20 cellular contexts compared by ENCODE assay signal in genomic region chr4:167883271-167883670, GRCh38.
A peak's percentile ranks its signal among the peaks of the same experiment; 100 is the strongest.
DNase-seq lines count a peak whose midpoint lies in the region; ATAC-seq, FAIRE-seq and TF ChIP-seq lines count a peak whose summit lies in the region.
"Had no signal": no experiment of that assay in that cellular context is flagged by ENCODE, and none has a peak within 500 bp of the region (broad histone marks: within the 10 kb centered on the region; RNA-seq: fewer than 3 reads in every experiment).

No MANE protein-coding gene starts in this region.

- no peak for ATAC-seq in GM19463 (IDR thresholded peaks at IDR 0.05; ENCODE audit: unreplicated experiment)
- ATAC-seq: A549, HCT116 had no signal

- H3K18ac ChIP-seq in H9 (ENCODE audit: insufficient read length, low read depth, low read length) = no peak overlapping the region

- H3K23ac ChIP-seq in H9 (ENCODE audit: insufficient read length, low read depth, low read length) = no peak overlapping the region

- peaks cover 10 to 13% of the 10 kb centered on the region in 2 experiments for H3K9me3 Mint-ChIP-seq in H9
- H3K9me3 Mint-ChIP-seq in astrocyte (ENCODE audit: unreplicated experiment) = peaks cover 1% of the 10 kb centered on the region
- H3K9me3 Mint-ChIP-seq: IgD-negative memory B cell had no signal

- no peaks in the 10 kb centered on the region for H3K79me2 ChIP-seq in ACC112 (ENCODE audit: control insufficient read depth, insufficient read depth, low read length, unreplicated experiment)
- no peaks in the 10 kb centered on the region for H3K79me2 ChIP-seq in H9 (ENCODE audit: insufficient read depth, low read length)
- no peaks in the 10 kb centered on the region for H3K79me2 ChIP-seq in astrocyte (ENCODE audit: insufficient read depth, low read length)

- peaks cover 26 to 34% of the 10 kb centered on the region in 2 experiments for H3K4me1 Mint-ChIP-seq in H9
- H3K4me1 Mint-ChIP-seq in astrocyte (ENCODE audit: low read depth, unreplicated experiment) = peaks cover 16% of the 10 kb centered on the region
- H3K4me1 Mint-ChIP-seq: CD4-positive, alpha-beta memory T cell; IgD-negative memory B cell had no signal

- no peak overlapping the region for H3K4ac ChIP-seq in H9 (ENCODE audit: low read depth, low read length)

- no peaks in the 10 kb centered on the region for H3K23me2 ChIP-seq in H9 (ENCODE audit: insufficient read length, low read depth, low read length, poor library complexity, severe bottlenecking)

- no peak for DNase-seq in H9
- DNase-seq in astrocyte (ENCODE audit: low read depth) = peak; percentile 6
- DNase-seq in left kidney (ENCODE audit: low read depth, low spot score) = peak; percentile 18
- no peak for DNase-seq in stimulated activated CD4-positive, alpha-beta T cell treated with anti-CD3 and anti-CD28 coated beads, Interleukin-1b, Interleukin-23, amount 100 ng/mL, for 48 hours
- no peak for DNase-seq in 8988T
- DNase-seq: CD4-positive, alpha-beta memory T cell; Kasumi-1; NCI-H1092 treated with DMSO at 0.1 percent for 48 hours; NCI-H146; NCI-H2029 treated with DMSO at 0.1 percent for 48 hours; NCI-H2171 treated with DMSO at 0.1 percent for 48 hours; NCI-H446 treated with DMSO at 0.1 percent for 48 hours; OCI-M1; Right ventricle myocardium superior had no signal

- no peak overlapping the region for H3K14ac ChIP-seq in H9 (ENCODE audit: insufficient read depth, low read length)

- peak overlapping the region; percentile 68; the same call in 1 of the 2 replicates for H2BK15ac ChIP-seq in H9 (ENCODE audit: low read depth, low read length)

- H2BK20ac ChIP-seq in H9 (ENCODE audit: low read depth, low read length, poor library complexity, severe bottlenecking) = no peak overlapping the region

- no CpG with 5 or more reads among the region's 1 CpG for WGBS in H9 (ENCODE audit: extremely low coverage, insufficient read length, low lambda C conversion rate)

- no peak for TF ChIP-seq CTCF in H9 (conservative IDR thresholded peaks at IDR 0.05)
- no peak for TF ChIP-seq CTCF in astrocyte (IDR thresholded peaks at IDR 0.05; ENCODE audit: insufficient read depth, low read depth, low read length)

- no peak overlapping the region for H4K8ac ChIP-seq in H9 (replicated peaks; ENCODE audit: insufficient read length, low read depth, low read length)

- FAIRE-seq in astrocyte (lab: Jason Lieb, UNC) = no peak
- FAIRE-seq: A549 had no signal

- peaks cover 9% of the 10 kb centered on the region for H3K9me3 ChIP-seq in H9 (ENCODE audit: control insufficient read depth, low read depth, low read length)
- no peaks in the 10 kb centered on the region for H3K9me3 ChIP-seq in astrocyte (ENCODE audit: insufficient read depth, low read depth, low read length)
- H3K9me3 ChIP-seq: A549 had no signal

- H3K4me3 Mint-ChIP-seq in H9 (no peak overlapping the region), astrocyte (ENCODE audit: unreplicated experiment) (no peak overlapping the region)
- H3K4me3 Mint-ChIP-seq: CD4-positive, alpha-beta memory T cell; IgD-negative memory B cell had no signal

- H3K79me1 ChIP-seq in H9 (ENCODE audit: insufficient read depth, low read depth, low read length, poor library complexity, severe bottlenecking) = no peaks in the 10 kb centered on the region

- no peak overlapping the region for H3K4me3 ChIP-seq in ACC112 (ENCODE audit: low read depth, low read length)
- H3K4me3 ChIP-seq in astrocyte (ENCODE audit: insufficient read depth, low read depth, low read length) = no peak overlapping the region
- H3K4me3 ChIP-seq: A549, BLaER1 had no signal

- H3K36me3 ChIP-seq in ACC112 (ENCODE audit: insufficient read depth, low read length) (no peaks in the 10 kb centered on the region), astrocyte (ENCODE audit: insufficient read depth, low read length) (no peaks in the 10 kb centered on the region)
- H3K36me3 ChIP-seq: BLaER1 had no signal

- no peak overlapping the region for H2BK12ac ChIP-seq in H9 (ENCODE audit: insufficient read length, low read depth, low read length)

- H3K27me3 ChIP-seq in ACC112 (ENCODE audit: insufficient read depth, low read length) (no peaks in the 10 kb centered on the region), H9 (ENCODE audit: insufficient read depth, low read length) (no peaks in the 10 kb centered on the region), astrocyte (ENCODE audit: insufficient read depth, low read length) (no peaks in the 10 kb centered on the region)
- H3K27me3 ChIP-seq: BLaER1 had no signal

- H3K36me3 Mint-ChIP-seq in H9 (ENCODE audit: insufficient read depth in 1 of 3, low read depth in 3 of 3) (peaks cover 7 to 12% (median 9%) of the 10 kb centered on the region in 3 experiments), astrocyte (ENCODE audit: low read depth, unreplicated experiment) (peaks cover 2% of the 10 kb centered on the region)
- H3K36me3 Mint-ChIP-seq: CD4-positive, alpha-beta memory T cell; IgD-negative memory B cell had no signal

- no peak overlapping the region for H3K56ac ChIP-seq in H9 (ENCODE audit: insufficient read length, low read depth, low read length)

- no peak overlapping the region for H2BK120ac ChIP-seq in H9 (ENCODE audit: low read depth, low read length, poor library complexity, severe bottlenecking)

- no peak overlapping the region for H3K9ac ChIP-seq in H9 (ENCODE audit: extremely low read depth, insufficient read length, low read length)
- no peak overlapping the region for H3K9ac ChIP-seq in astrocyte (ENCODE audit: low read length)
- H3K9ac ChIP-seq: BLaER1 had no signal

- H4K20me1 ChIP-seq in H9 (ENCODE audit: control insufficient read depth, insufficient read depth, insufficient read length) (no peaks in the 10 kb centered on the region), astrocyte (ENCODE audit: insufficient read depth, low read length) (no peaks in the 10 kb centered on the region)
- H4K20me1 ChIP-seq: BLaER1 had no signal

- H3K4me2 ChIP-seq in H9 (ENCODE audit: insufficient read depth, insufficient read length, low read length) = no peak overlapping the region
- H3K4me2 ChIP-seq in astrocyte (ENCODE audit: low read length) = no peak overlapping the region
- H3K4me2 ChIP-seq: A549, BLaER1 had no signal

- peaks cover 9% of the 10 kb centered on the region for H3K4me1 ChIP-seq in ACC112 (ENCODE audit: control insufficient read depth, insufficient read depth, low read length, unreplicated experiment)
- no peaks in the 10 kb centered on the region for H3K4me1 ChIP-seq in H9 (ENCODE audit: insufficient read depth, low read length)
- no peaks in the 10 kb centered on the region for H3K4me1 ChIP-seq in astrocyte (ENCODE audit: insufficient read depth, low read length)
- H3K4me1 ChIP-seq: A549, BLaER1 had no signal

- no peak overlapping the region for H4K91ac ChIP-seq in H9 (ENCODE audit: insufficient read length, low read depth, low read length)

- H3K27me3 Mint-ChIP-seq in H9 (ENCODE audit: low read depth) (peaks cover 1% of the 10 kb centered on the region; the same call in 1 of the 2 replicates), astrocyte (ENCODE audit: low read depth, unreplicated experiment) (peaks cover 5% of the 10 kb centered on the region)
- H3K27me3 Mint-ChIP-seq: CD4-positive, alpha-beta memory T cell; IgD-negative memory B cell had no signal

- H2BK5ac ChIP-seq in H9 (ENCODE audit: insufficient read length, low read length) = no peak overlapping the region

- H3K27ac ChIP-seq in ACC112 (ENCODE audit: low read depth, low read length) (no peak overlapping the region), H9 (ENCODE audit: insufficient read length, low read depth, low read length) (no peak overlapping the region), astrocyte (ENCODE audit: low read depth, low read length) (no peak overlapping the region)
- H3K27ac ChIP-seq: A549, BLaER1 had no signal

- H2AFZ ChIP-seq in ACC112 (ENCODE audit: low read length, unreplicated experiment) (peak overlapping the region; percentile 61), H9 (ENCODE audit: low read length) (no peak overlapping the region), astrocyte (ENCODE audit: low read depth, low read length) (no peak overlapping the region)

- H3T11ph ChIP-seq in H9 (ENCODE audit: low read length) = no peak overlapping the region

- no peak overlapping the region for H4K5ac ChIP-seq in H9 (ENCODE audit: insufficient read length, low read depth, low read length)

- H3K27ac Mint-ChIP-seq in H9 (no peak overlapping the region), astrocyte (ENCODE audit: unreplicated experiment) (no peak overlapping the region)
- H3K27ac Mint-ChIP-seq: CD4-positive, alpha-beta memory T cell; IgD-negative memory B cell had no signal

- H2AK5ac ChIP-seq in H9 (ENCODE audit: insufficient read length, low read length) = no peak overlapping the region

Comparison
In these comparisons a context has a peak if more than half of its experiments do, and no peak if none do; other contexts are left out.
1. DNase-seq: peak in astrocyte (single experiment) and left kidney (single experiment); none in H9 (single experiment), stimulated activated CD4-positive, alpha-beta T cell treated with anti-CD3 and anti-CD28 coated beads, Interleukin-1b, Interleukin-23, amount 100 ng/mL, for 48 hours (single experiment) and 8988T (single experiment).